Comparison of ENCODE assay signal across 7 cellular contexts in genomic region chr12:22046968-22047390, GRCh38. TPM values are rescaled to one million over a fixed set of nuclear protein-coding genes. Genes with fewer than 3 reads are reported as not detected.
DNase-seq lines count a peak whose midpoint lies in the region; TF ChIP-seq lines count a peak whose summit lies in the region.

No MANE protein-coding gene starts in this region.

- H3K36me3 ChIP-seq in HAP-1 (replicated peaks) (no peaks in the 10 kb centered on the region; the same call in 1 of the 2 replicates), skeletal muscle satellite cell (ENCODE audit: insufficient read depth, low read length) (no peaks in the 10 kb centered on the region)

- peak overlapping the region; percentile 95 for H3K4me2 ChIP-seq in skeletal muscle satellite cell (ENCODE audit: low read length)

- peaks cover 21% of the 10 kb centered on the region for H3K4me1 ChIP-seq in HAP-1
- peaks cover 6% of the 10 kb centered on the region for H3K4me1 ChIP-seq in skeletal muscle satellite cell (ENCODE audit: control insufficient read depth, insufficient read depth, low read length)

- TF ChIP-seq CTCF in foreskin fibroblast (IDR thresholded peaks at IDR 0.05; ENCODE audit: low read depth, low read length) = no peak

- H3K9me3 ChIP-seq in HAP-1 (no peaks in the 10 kb centered on the region), skeletal muscle satellite cell (replicated peaks; ENCODE audit: low read length) (no peaks in the 10 kb centered on the region)

- peak overlapping the region; percentile 97 for H3K9ac ChIP-seq in skeletal muscle satellite cell (ENCODE audit: low read depth, low read length)

- in situ Hi-C loops in HAP-1 (cut with MboI; ENCODE audit: low sequenced_read_pairs) = no loop called here

- H3K27me3 ChIP-seq in HAP-1 (ENCODE audit: low read depth) (no peaks in the 10 kb centered on the region), skeletal muscle satellite cell (ENCODE audit: control insufficient read depth, insufficient read depth, low read length) (no peaks in the 10 kb centered on the region)

- no peak for DNase-seq in HAP-1 (ENCODE audit: low spot score in 2 of 2)
- DNase-seq in SW480 (ENCODE audit: low spot score) = peak; percentile 68
- DNase-seq in foreskin fibroblast = no peak
- no peak for DNase-seq in putamen (ENCODE audit: low spot score)
- no peak for DNase-seq in NOMO-1 treated with DMSO at 0.1 percent for 48 hours (lab: John Stamatoyannopoulos, UW; ENCODE audit: unreplicated experiment)
- DNase-seq in SIG-M5 treated with dmso at 0.1 percent for 504 hours (lab: John Stamatoyannopoulos, UW; ENCODE audit: unreplicated experiment) = no peak

- H3K4me3 ChIP-seq in HAP-1 (peak overlapping the region; percentile 87), foreskin fibroblast (ENCODE audit: low read depth in 1 of 2, low read length in 2 of 2) (peak overlapping the region; percentile 89 to 95), skeletal muscle satellite cell (ENCODE audit: low read length) (peak overlapping the region; percentile 97)

RNA-seq across cellular contexts. Expression of gene CMAS, which starts 1.0 kb away (rescaled TPM):
- total RNA-seq in skeletal muscle satellite cell (2012; rRNA removed) = 17.9 and 24.1 TPM in 2 replicates
